In the genomic region with DNA sequence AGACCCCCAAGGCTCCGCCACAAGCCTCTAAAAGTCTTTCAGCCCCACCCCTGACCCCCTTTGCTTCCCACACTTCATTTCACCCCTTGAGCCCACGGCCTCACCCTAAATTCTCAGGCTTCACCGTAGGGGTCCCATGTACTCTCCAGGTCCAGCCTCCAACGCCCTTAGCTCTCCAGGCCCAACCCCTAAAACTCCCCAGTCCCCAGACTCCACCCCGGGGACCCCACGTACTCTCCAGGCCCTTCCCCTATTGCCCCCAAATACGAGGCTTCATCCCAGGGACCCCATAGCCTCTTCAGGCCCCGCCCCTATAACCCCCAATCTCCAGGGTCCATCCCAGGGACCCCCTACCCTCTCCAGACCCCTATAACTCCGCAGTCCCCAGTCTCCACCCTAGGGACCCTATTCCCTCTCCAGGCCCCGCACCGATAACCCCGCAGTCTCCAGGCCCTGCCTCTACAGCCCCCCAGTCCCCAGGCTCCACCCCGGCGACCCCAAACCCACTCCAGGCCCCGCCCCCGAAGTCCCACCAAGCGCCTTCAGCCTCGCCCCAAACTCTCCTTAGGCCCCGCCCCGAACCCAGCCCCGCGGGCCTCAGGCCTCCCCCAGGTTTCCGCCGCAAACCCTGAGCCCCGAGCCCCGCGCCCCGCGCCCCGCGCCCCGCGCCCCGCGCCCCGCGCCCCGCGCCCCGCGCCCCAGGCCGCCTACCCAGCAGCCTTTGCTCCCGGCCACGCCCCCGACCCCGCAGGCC, we compare ENCODE assay signal across 9 cellular contexts. TPM values are rescaled to one million over a fixed set of nuclear protein-coding genes. Genes with fewer than 3 reads are reported as not detected.
DNase-seq lines count a peak whose midpoint lies in the region; ATAC-seq and TF ChIP-seq lines count a peak whose summit lies in the region.
"Had no signal": no experiment of that assay in that cellular context is flagged by ENCODE, and none has a peak within 500 bp of the region (broad histone marks: within the 10 kb centered on the region; RNA-seq: fewer than 3 reads in every experiment).

No MANE protein-coding gene starts in this region.

- peak overlapping the region; percentile 86 for H3K27ac ChIP-seq in CD8-positive, alpha-beta memory T cell (ENCODE audit: low read depth, low read length)
- peak overlapping the region; percentile 73 to 100 (median 97) for H3K27ac ChIP-seq in dorsolateral prefrontal cortex

- in situ Hi-C loops in ACHN (cut with HindIII; ENCODE audit: low pct_ligation_motif_present, low pct_unique_long_range_greater_than_20kb, low sequenced_read_pairs) = no loop called here

- peaks cover 0 to 5% of the 10 kb centered on the region in 2 donors for H3K27me3 Mint-ChIP-seq in CD8-positive, alpha-beta memory T cell
- peaks cover 2% of the 10 kb centered on the region for H3K27me3 Mint-ChIP-seq in mesothelial cell of epicardium (ENCODE audit: low read depth)

- CTCF ChIA-PET in CD8-positive, alpha-beta memory T cell (lab: Charles Lee) = interaction anchor here (1.0 to 2.7 kb wide), 8 partner anchors 10 to 121 kb away, joined by 3 to 26 read pairs (median 6); no protein-coding TSS in a partner anchor
- CTCF ChIA-PET in HEK293T (lab: Yijun Ruan, JAX) = interaction anchor here (0.6 to 1.3 kb wide), 2 partner anchors 36 to 123 kb away, joined by 3 read pairs; no protein-coding TSS in a partner anchor

- peak in 3 of 5 donors; percentile 39 to 72 (median 44) for DNase-seq in CD8-positive, alpha-beta memory T cell
- peak; percentile 51 for DNase-seq in NAMALWA (ENCODE audit: low spot score)
- no peak for DNase-seq in dorsolateral prefrontal cortex
- DNase-seq in mesothelial cell of epicardium (ENCODE audit: low spot score in 2 of 2, unreplicated experiment in 2 of 2) = peak in 1 of 2 experiments; percentile 61
- no peak for DNase-seq in NCI-H2171 (lab: John Stamatoyannopoulos, UW)
- DNase-seq in ACHN = no peak
- no peak for DNase-seq in HEK293T (ENCODE audit: extremely low spot score)

- H3K36me3 ChIP-seq in CD8-positive, alpha-beta memory T cell (ENCODE audit: insufficient read depth, low read length) = peaks cover 10% of the 10 kb centered on the region

- peaks cover 12% of the 10 kb centered on the region for H3K4me1 ChIP-seq in CD8-positive, alpha-beta memory T cell (ENCODE audit: insufficient read depth, low read length)

- H3K36me3 Mint-ChIP-seq in CD8-positive, alpha-beta memory T cell = peaks cover 0 to 46% (median 3%) of the 10 kb centered on the region in 3 donors
- peaks cover 4% of the 10 kb centered on the region for H3K36me3 Mint-ChIP-seq in mesothelial cell of epicardium

- ATAC-seq in GM21390 (IDR thresholded peaks at IDR 0.05; ENCODE audit: unreplicated experiment) = peak; percentile 39

- intact Hi-C loops in dorsolateral prefrontal cortex (cut with DNase I) = loop anchor here in 1 of 2 donors (10.0 kb wide), 1 partner anchor 318 kb away; a partner anchor contains a TSS

- TF ChIP-seq CTCF in dorsolateral prefrontal cortex (IDR thresholded peaks at IDR 0.05 in 54 of 56, conservative IDR thresholded peaks at IDR 0.05 in 2 of 56; ENCODE audit: low read depth in 1 of 56, partially characterized antibody in 56 of 56) (no peak), mesothelial cell of epicardium (IDR thresholded peaks at IDR 0.05; ENCODE audit: unreplicated experiment) (no peak)

- peak overlapping the region; percentile 78 to 92 (median 84) for H3K4me3 Mint-ChIP-seq in CD8-positive, alpha-beta memory T cell
- peak overlapping the region; percentile 78 for H3K4me3 Mint-ChIP-seq in mesothelial cell of epicardium

- no peaks in the 10 kb centered on the region for H3K27me3 ChIP-seq in CD8-positive, alpha-beta memory T cell (ENCODE audit: insufficient read depth, low read length, poor library complexity, severe bottlenecking)
- H3K27me3 ChIP-seq in dorsolateral prefrontal cortex = no peaks in the 10 kb centered on the region

- peaks cover 21 to 60% (median 22%) of the 10 kb centered on the region in 3 donors for H3K4me1 Mint-ChIP-seq in CD8-positive, alpha-beta memory T cell
- no peaks in the 10 kb centered on the region for H3K4me1 Mint-ChIP-seq in mesothelial cell of epicardium

- POLR2A ChIA-PET in CD8-positive, alpha-beta memory T cell (lab: Charles Lee) = interaction anchor here (0.5 to 5.3 kb wide), 9 partner anchors 10 to 498 kb away, joined by 3 to 77 read pairs (median 9); a partner anchor contains a TSS
- POLR2A ChIA-PET in HEK293T (lab: Yijun Ruan, JAX) = interaction anchor here (1.7 kb wide), 1 partner anchor 10 kb away, joined by 4 read pairs; no protein-coding TSS in a partner anchor

- H3K9me3 ChIP-seq in CD8-positive, alpha-beta memory T cell (ENCODE audit: low read length) = no peaks in the 10 kb centered on the region

- peak overlapping the region; percentile 74 for H3K4me3 ChIP-seq in CD8-positive, alpha-beta memory T cell (ENCODE audit: low read length)
- peak overlapping the region; percentile 59 to 98 (median 83) for H3K4me3 ChIP-seq in dorsolateral prefrontal cortex

- peaks cover 0 to 2% (median 0%) of the 10 kb centered on the region in 5 donors for H3K9me3 Mint-ChIP-seq in CD8-positive, alpha-beta memory T cell
- H3K9me3 Mint-ChIP-seq in mesothelial cell of epicardium = no peaks in the 10 kb centered on the region

- H3K27ac Mint-ChIP-seq in CD8-positive, alpha-beta memory T cell = peak overlapping the region; percentile 60 to 98 (median 84)
- peak overlapping the region; percentile 80 for H3K27ac Mint-ChIP-seq in mesothelial cell of epicardium

TF ChIP-seq in HEK293T, 16 proteins besides CTCF, POLR2A, EP300 and RAD21:
- TF ChIP-seq SUZ12 (IDR thresholded peaks at IDR 0.05) (no peak), NFRKB (IDR thresholded peaks at IDR 0.05) (no peak), LEF1 (IDR thresholded peaks at IDR 0.05; ENCODE audit: borderline replicate concordance) (no peak), ELF4 (IDR thresholded peaks at IDR 0.05) (no peak), HDGF (IDR thresholded peaks at IDR 0.05; ENCODE audit: borderline replicate concordance) (no peak), TARDBP (IDR thresholded peaks at IDR 0.05) (no peak), FOXM1 (IDR thresholded peaks at IDR 0.05; ENCODE audit: borderline replicate concordance) (no peak), ARNT (IDR thresholded peaks at IDR 0.05) (no peak), L3MBTL2 (conservative IDR thresholded peaks at IDR 0.05) (no peak), SP1 (IDR thresholded peaks at IDR 0.05) (no peak), ZNF384 (IDR thresholded peaks at IDR 0.05) (no peak), BHLHE40 (IDR thresholded peaks at IDR 0.05; ENCODE audit: borderline replicate concordance) (no peak), FOXK2 (IDR thresholded peaks at IDR 0.05) (no peak), FOXA1 (IDR thresholded peaks at IDR 0.05) (no peak)
- TF ChIP-seq, protein P1, sequence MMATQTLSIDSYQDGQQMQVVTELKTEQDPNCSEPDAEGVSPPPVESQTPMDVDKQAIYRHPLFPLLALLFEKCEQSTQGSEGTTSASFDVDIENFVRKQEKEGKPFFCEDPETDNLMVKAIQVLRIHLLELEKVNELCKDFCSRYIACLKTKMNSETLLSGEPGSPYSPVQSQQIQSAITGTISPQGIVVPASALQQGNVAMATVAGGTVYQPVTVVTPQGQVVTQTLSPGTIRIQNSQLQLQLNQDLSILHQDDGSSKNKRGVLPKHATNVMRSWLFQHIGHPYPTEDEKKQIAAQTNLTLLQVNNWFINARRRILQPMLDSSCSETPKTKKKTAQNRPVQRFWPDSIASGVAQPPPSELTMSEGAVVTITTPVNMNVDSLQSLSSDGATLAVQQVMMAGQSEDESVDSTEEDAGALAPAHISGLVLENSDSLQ (IDR thresholded peaks at IDR 0.05) = no peak

RNA-seq across cellular contexts. Expression of a gene that starts 0.6 kb away (rescaled TPM):
- 10 to 100 TPM; 57.4 to 59.4 TPM for total RNA-seq in CD8-positive, alpha-beta memory T cell
- 109 TPM for polyA plus RNA-seq in CD8-positive, alpha-beta memory T cell
- 100 to 1,000 TPM in 1 of 120 experiments, 10 to 100 TPM in 119; 48.8 to 100 (median 63.9) TPM for total RNA-seq in dorsolateral prefrontal cortex
- 79.8 to 87.8 TPM (median 80.0 TPM) in 3 replicates for total RNA-seq in mesothelial cell of epicardium

RNA-seq across cellular contexts. Expression of a gene that starts 0.9 kb away (rescaled TPM):
- not detected for total RNA-seq in CD8-positive, alpha-beta memory T cell
- polyA plus RNA-seq in CD8-positive, alpha-beta memory T cell = not detected
- not detected for total RNA-seq in dorsolateral prefrontal cortex
- total RNA-seq in mesothelial cell of epicardium = not detected in 3 replicates
- total RNA-seq: RPMI7951 had no signal

RNA-seq across cellular contexts. Expression of a gene that starts 20.6 kb away (rescaled TPM):
- 10 to 100 TPM; 60.7 to 65.2 TPM for total RNA-seq in CD8-positive, alpha-beta memory T cell
- 197 TPM for polyA plus RNA-seq in CD8-positive, alpha-beta memory T cell
- total RNA-seq in dorsolateral prefrontal cortex = 10 to 100 TPM; 26.1 to 60.5 (median 37.5) TPM
- total RNA-seq in mesothelial cell of epicardium = 47.4 to 50.5 TPM (median 49.5 TPM) in 3 replicates

RNA-seq across cellular contexts. Expression of a gene that starts 24.7 kb away (rescaled TPM):
- total RNA-seq in CD8-positive, alpha-beta memory T cell = 1 to 10 TPM; 1.2 to 2.3 TPM
- polyA plus RNA-seq in CD8-positive, alpha-beta memory T cell = 0.49 TPM
- total RNA-seq in dorsolateral prefrontal cortex (1 to 10 TPM in 59 of 120 experiments, under 1 TPM in 56, not detected in 5; 0.29 to 3.5 (median 1.0) TPM), mesothelial cell of epicardium (1.0 to 1.5 TPM (median 1.1 TPM) in 3 replicates)
- total RNA-seq: RPMI7951 had no signal

RNA-seq across cellular contexts. Expression of a gene that starts 33.0 kb away (rescaled TPM):
- 1 to 10 TPM in 1 of 2 experiments, under 1 TPM in 1; 0.89 to 1.5 TPM for total RNA-seq in CD8-positive, alpha-beta memory T cell
- 6.9 TPM for polyA plus RNA-seq in CD8-positive, alpha-beta memory T cell
- total RNA-seq in dorsolateral prefrontal cortex (1 to 10 TPM in 102 of 120 experiments, under 1 TPM in 16, not detected in 2; 0.44 to 6.5 (median 1.9) TPM), mesothelial cell of epicardium (3.2 to 3.5 TPM (median 3.4 TPM) in 3 replicates)

Comparison
In these comparisons a context has a peak if more than half of its experiments do, and no peak if none do; other contexts are left out.
1. DNase-seq: peak in CD8-positive, alpha-beta memory T cell (3 of 5) and NAMALWA (single experiment); none in dorsolateral prefrontal cortex (0 of 10), NCI-H2171 (single experiment), ACHN (single experiment) and HEK293T (single experiment).